ENCODE assay signal across 31 cellular contexts in genomic region chr1:247895976-247896375, GRCh38. TPM values are rescaled to one million over a fixed set of nuclear protein-coding genes. Genes with fewer than 3 reads are reported as not detected.
"Had no signal": no experiment of that assay in that cellular context is flagged by ENCODE, and none has a peak within 500 bp of the region (broad histone marks: within the 10 kb centered on the region; RNA-seq: fewer than 3 reads in every experiment).

No MANE protein-coding gene starts in this region.

- H3K27ac ChIP-seq: colonic mucosa, esophagus squamous epithelium, gastrocnemius medialis, heart left ventricle, hepatocyte, left lung had no signal

- DNase-seq: cerebellar nuclear complex; colonic mucosa; cortex of kidney; effector CD8-positive, alpha-beta T cell; effector memory CD8-positive, alpha-beta T cell; esophagus squamous epithelium; foreskin fibroblast; foreskin melanocyte; gastrocnemius medialis; heart left ventricle; hypothalamus; left cardiac atrium; left lung; left ventricle myocardium superior; mammary epithelial cell; mucosa of descending colon had no signal

- H3K4me3 ChIP-seq: colonic mucosa, esophagus squamous epithelium, gastrocnemius medialis, heart left ventricle, hepatocyte, left lung, lung, mucosa of descending colon had no signal

- H3K27me3 Mint-ChIP-seq: dendritic cell treated with granulocyte-macrophage colony-stimulating factor and Interleukin-4, amounts not matched to agents 40 ng/mL and 50 ng/mL, for 4 days had no signal

- H3K36me3 Mint-ChIP-seq: memory B cell, mesothelial cell of epicardium had no signal

- ATAC-seq: effector memory CD8-positive, alpha-beta T cell; gastrocnemius medialis; heart left ventricle; left cardiac atrium; left lung; left ventricle myocardium superior; mucosa of descending colon had no signal

- H3K4me1 Mint-ChIP-seq: central memory CD8-positive, alpha-beta T cell; memory B cell; mesothelial cell of epicardium had no signal

- H3K9me3 ChIP-seq: colonic mucosa, esophagus squamous epithelium, gastrocnemius medialis, mucosa of descending colon had no signal

- H3K4me1 ChIP-seq: colonic mucosa, esophagus squamous epithelium, gastrocnemius medialis, heart left ventricle, left lung had no signal

- H3K27me3 ChIP-seq: colonic mucosa, esophagus squamous epithelium, gastrocnemius medialis, heart left ventricle, hepatocyte, left lung had no signal

- H3K4me3 Mint-ChIP-seq: central memory CD8-positive, alpha-beta T cell; dendritic cell treated with granulocyte-macrophage colony-stimulating factor and Interleukin-4, amounts not matched to agents 40 ng/mL and 50 ng/mL, for 4 days; effector memory CD8-positive, alpha-beta T cell; memory B cell; mesothelial cell of epicardium had no signal

- H3K27ac Mint-ChIP-seq: dendritic cell treated with granulocyte-macrophage colony-stimulating factor and Interleukin-4, amounts not matched to agents 40 ng/mL and 50 ng/mL, for 4 days; effector memory CD8-positive, alpha-beta T cell; memory B cell; mesothelial cell of epicardium had no signal

- H3K36me3 ChIP-seq: colonic mucosa, esophagus squamous epithelium, gastrocnemius medialis, heart left ventricle, left lung had no signal

RNA-seq across cellular contexts. Expression of gene OR2W3, which starts 0.6 kb away (rescaled TPM):
- total RNA-seq: chondrocyte, dermis microvascular lymphatic vessel endothelial cell, endothelial cell of umbilical vein, epithelial cell of proximal tubule, hepatocyte, left ventricle myocardium superior, mesenteric fat pad had no signal
- polyA plus RNA-seq: endothelial cell of umbilical vein, heart left ventricle, hepatocyte, mammary epithelial cell had no signal

RNA-seq across cellular contexts. Expression of gene OR2T8, which starts 24.1 kb away (rescaled TPM):
- total RNA-seq: chondrocyte, colonic mucosa, dermis microvascular lymphatic vessel endothelial cell, endothelial cell of umbilical vein, epithelial cell of proximal tubule, gastrocnemius medialis, heart left ventricle, hepatocyte, kidney epithelial cell, left cardiac atrium, left lung, left ventricle myocardium superior, mesenteric fat pad, mesothelial cell of epicardium, mucosa of descending colon had no signal
- polyA plus RNA-seq: endothelial cell of umbilical vein, esophagus, heart left ventricle, hepatocyte, keratinocyte, mammary epithelial cell had no signal

RNA-seq across cellular contexts. Expression of gene OR2AJ1, which starts 28.7 kb away (rescaled TPM):
- total RNA-seq: chondrocyte, colonic mucosa, dermis microvascular lymphatic vessel endothelial cell, endothelial cell of umbilical vein, epithelial cell of proximal tubule, esophagus squamous epithelium, gastrocnemius medialis, heart left ventricle, hepatocyte, kidney epithelial cell, left cardiac atrium, left lung, left ventricle myocardium superior, lower leg skin, lung, mammary epithelial cell, mesenteric fat pad, mesothelial cell of epicardium, mucosa of descending colon had no signal
- polyA plus RNA-seq: endothelial cell of umbilical vein, esophagus, heart left ventricle, hepatocyte, keratinocyte, lung, mammary epithelial cell had no signal

RNA-seq across cellular contexts. Expression of gene TRIM58, which starts 39.0 kb away (rescaled TPM):
- total RNA-seq: endothelial cell of umbilical vein, hepatocyte had no signal
- polyA plus RNA-seq: endothelial cell of umbilical vein, mammary epithelial cell had no signal

RNA-seq across cellular contexts. Expression of gene OR2L8, which starts 52.7 kb away (rescaled TPM):
- total RNA-seq: chondrocyte, colonic mucosa, dermis microvascular lymphatic vessel endothelial cell, endothelial cell of umbilical vein, epithelial cell of proximal tubule, esophagus squamous epithelium, gastrocnemius medialis, heart left ventricle, hepatocyte, kidney epithelial cell, left cardiac atrium, left lung, left ventricle myocardium superior, lower leg skin, lung, mesenteric fat pad, mesothelial cell of epicardium, mucosa of descending colon had no signal
- polyA plus RNA-seq: endothelial cell of umbilical vein, esophagus, heart left ventricle, hepatocyte, keratinocyte, lung, mammary epithelial cell had no signal
